ENCODE assay signal across 2 cellular contexts in genomic region chr15:23645379-23646164, GRCh38.
TF ChIP-seq lines count a peak whose summit lies in the region.

No MANE protein-coding gene starts in this region.

TF ChIP-seq in SK-N-SH, 30 proteins besides CTCF, POLR2A, EP300 and RAD21 (continued from another document):
- no peak for TF ChIP-seq REST (IDR thresholded peaks at IDR 0.05; ENCODE audit: low read depth, low read length)
- no peak for TF ChIP-seq ZBTB33 (IDR thresholded peaks at IDR 0.05; ENCODE audit: borderline replicate concordance, low read depth)
- TF ChIP-seq NFIC (IDR thresholded peaks at IDR 0.05; ENCODE audit: borderline replicate concordance): no peak
- no peak for TF ChIP-seq GABPA (IDR thresholded peaks at IDR 0.05; ENCODE audit: low read depth)
- no peak for TF ChIP-seq TAF1 (IDR thresholded peaks at IDR 0.05; ENCODE audit: borderline replicate concordance, low read depth, low read length)

TF ChIP-seq in SK-N-SH treated with all-trans-retinoic acid at 6 μM for 48 hours, 23 proteins besides CTCF, POLR2A, EP300 and RAD21 (continued from another document):
- no peak for TF ChIP-seq TSHZ2 (CRISPR knock-in tag; IDR thresholded peaks at IDR 0.05)
